Comparison of ENCODE assay signal across 8 cellular contexts in genomic region chr11:74748211-74749126, GRCh38. TPM values are rescaled to one million over a fixed set of nuclear protein-coding genes. Genes with fewer than 3 reads are reported as not detected.
DNase-seq lines count a peak whose midpoint lies in the region; TF ChIP-seq lines count a peak whose summit lies in the region.

Gene RNF169, plus strand, starts transcription at chr11:74748849. Its CDS starts 32 bp downstream, at chr11:74748881.

- H3K23ac ChIP-seq in H9 (ENCODE audit: insufficient read length, low read depth, low read length): no peak within 1 kb of the TSS

- H3K79me2 ChIP-seq in H9 (ENCODE audit: insufficient read depth, low read length) (peaks cover 8% of the 10 kb centered on the region; the same call in 1 of the 2 replicates), neural cell (replicated peaks; ENCODE audit: insufficient read depth, low read length) (peaks cover 31% of the 10 kb centered on the region)

- H4K8ac ChIP-seq in H9 (replicated peaks; ENCODE audit: insufficient read length, low read depth, low read length): no peak within 1 kb of the TSS

- DNase-seq in ELR (ENCODE audit: low read depth) (peak; percentile 98), H9 (peak; percentile 95), MG63 (peak; percentile 94), SHP77 treated with DMSO at 0.1 percent for 48 hours (lab: John Stamatoyannopoulos, UW) (peak; percentile 95), fibroblast of the conjunctiva (ENCODE audit: low read depth) (peak; percentile 93), stomach (peak; percentile 94)
- peak; percentile 96 for DNase-seq in activated effector memory CD4-positive, alpha-beta T cell treated with anti-CD3 and anti-CD28 coated beads, Interleukin-2, amount 50 U/mL, for 16 hours

- H3K27ac ChIP-seq in H9 (ENCODE audit: insufficient read length, low read depth, low read length) (no peak within 1 kb of the TSS), neural cell (ENCODE audit: low read length) (peak within 1 kb of the TSS; percentile 79), stomach (peak within 1 kb of the TSS; percentile 89 to 99 (median 94))

- no peak within 1 kb of the TSS for H2BK120ac ChIP-seq in H9 (ENCODE audit: low read depth, low read length, poor library complexity, severe bottlenecking)

- H3K4me3 ChIP-seq in MG63 (peak within 1 kb of the TSS; percentile 77), neural cell (ENCODE audit: low read length) (peak within 1 kb of the TSS; percentile 82), stomach (peak within 1 kb of the TSS; percentile 77 to 88 (median 83))

- H3K79me1 ChIP-seq in H9 (ENCODE audit: insufficient read depth, low read depth, low read length, poor library complexity, severe bottlenecking): no peaks in the 10 kb centered on the region

- H3K4me2 ChIP-seq in H9 (ENCODE audit: insufficient read depth, insufficient read length, low read length): peak within 1 kb of the TSS; percentile 81
- H3K4me2 ChIP-seq in neural cell (ENCODE audit: low read length): peak within 1 kb of the TSS; percentile 56

- peaks cover 0 to 3% (median 0%) of the 10 kb centered on the region in 3 experiments; a peak in 3 of 7 replicates for H3K36me3 Mint-ChIP-seq in H9 (ENCODE audit: insufficient read depth in 1 of 3, low read depth in 3 of 3)

- peak within 1 kb of the TSS; percentile 74 to 90 (median 80); a peak in 6 of 7 replicates for H3K27ac Mint-ChIP-seq in H9

- H3K36me3 ChIP-seq in MG63: peaks cover 9% of the 10 kb centered on the region
- H3K36me3 ChIP-seq in neural cell (ENCODE audit: insufficient read depth, low read length): no peaks in the 10 kb centered on the region
- no peaks in the 10 kb centered on the region for H3K36me3 ChIP-seq in stomach

- H2BK12ac ChIP-seq in H9 (ENCODE audit: insufficient read length, low read depth, low read length): no peak within 1 kb of the TSS

- no peaks in the 10 kb centered on the region for H3K27me3 ChIP-seq in H9 (ENCODE audit: insufficient read depth, low read length)
- no peaks in the 10 kb centered on the region for H3K27me3 ChIP-seq in MG63
- no peaks in the 10 kb centered on the region for H3K27me3 ChIP-seq in neural cell (ENCODE audit: insufficient read depth, low read depth, low read length)
- no peaks in the 10 kb centered on the region for H3K27me3 ChIP-seq in stomach

- no peak within 1 kb of the TSS for H3T11ph ChIP-seq in H9 (ENCODE audit: low read length)

- no peak within 1 kb of the TSS for H2AFZ ChIP-seq in H9 (ENCODE audit: low read length)
- peak within 1 kb of the TSS; percentile 51 for H2AFZ ChIP-seq in neural cell (ENCODE audit: low read depth, low read length)

- peak; percentile 37 for TF ChIP-seq EP300 in neural cell (conservative IDR thresholded peaks at IDR 0.05; ENCODE audit: poor library complexity, severe bottlenecking)
- no peak for TF ChIP-seq EP300 in stomach (IDR thresholded peaks at IDR 0.05)

- H3K23me2 ChIP-seq in H9 (ENCODE audit: insufficient read length, low read depth, low read length, poor library complexity, severe bottlenecking): peaks cover 5% of the 10 kb centered on the region

- H3K56ac ChIP-seq in H9 (ENCODE audit: insufficient read length, low read depth, low read length): no peak within 1 kb of the TSS

- H4K20me1 ChIP-seq in H9 (ENCODE audit: control insufficient read depth, insufficient read depth, insufficient read length): no peaks in the 10 kb centered on the region
- no peaks in the 10 kb centered on the region for H4K20me1 ChIP-seq in neural cell (ENCODE audit: insufficient read depth)

- peaks cover 0 to 2% of the 10 kb centered on the region in 2 experiments; a peak in 2 of 5 replicates for H3K9me3 Mint-ChIP-seq in H9

- H3K9ac ChIP-seq in H9 (ENCODE audit: extremely low read depth, insufficient read length, low read length) (peak within 1 kb of the TSS; percentile 72), neural cell (ENCODE audit: low read length) (peak within 1 kb of the TSS; percentile 87)

- TF ChIP-seq POLR2A in stomach (IDR thresholded peaks at IDR 0.05): peak in 1 of 4 donors; percentile 26

- H3K4ac ChIP-seq in H9 (ENCODE audit: low read depth, low read length): no peak within 1 kb of the TSS

- intact Hi-C loops in stomach (cut with DNase I; ENCODE audit: low total_unique reads): no loop called here

- WGBS in H9 (ENCODE audit: extremely low coverage, insufficient read length, low lambda C conversion rate): no CpG with 5 or more reads among the region's 47 CpGs
- 1 to 3% (median 2%) methylated on average over 15 to 47 of the region's 47 CpGs for WGBS in stomach, 5 donors

- H3K14ac ChIP-seq in H9 (ENCODE audit: insufficient read depth, low read length): peak within 1 kb of the TSS; percentile 91

- H3K27me3 Mint-ChIP-seq in H9 (ENCODE audit: low read depth): peaks cover 9% of the 10 kb centered on the region; the same call in 1 of the 2 replicates

- H3K4me3 Mint-ChIP-seq in H9: peak within 1 kb of the TSS; percentile 75 to 92

- H3F3A ChIP-seq in neural cell (ENCODE audit: insufficient read depth, low read length, poor library complexity, severe bottlenecking): no peaks in the 10 kb centered on the region

- peak within 1 kb of the TSS; percentile 66 for H3K18ac ChIP-seq in H9 (ENCODE audit: insufficient read length, low read depth, low read length)

- no peak within 1 kb of the TSS for H2BK15ac ChIP-seq in H9 (ENCODE audit: low read depth, low read length)

- H3K9me3 ChIP-seq in H9 (ENCODE audit: control insufficient read depth, low read depth, low read length) (no peaks in the 10 kb centered on the region), MG63 (no peaks in the 10 kb centered on the region), neural cell (ENCODE audit: low read length) (no peaks in the 10 kb centered on the region), stomach (no peaks in the 10 kb centered on the region)

- 0 out of 2 replicates have a peak, but pooled peaks cover 3% of the 10 kb centered on the region for H3K4me1 ChIP-seq in H9 (ENCODE audit: insufficient read depth, low read length)
- peaks cover 21 to 49% (median 36%) of the 10 kb centered on the region in 4 donors for H3K4me1 ChIP-seq in stomach

- TF ChIP-seq CTCF in H9 (conservative IDR thresholded peaks at IDR 0.05): no peak
- no peak for TF ChIP-seq CTCF in neural cell (IDR thresholded peaks at IDR 0.05; ENCODE audit: poor library complexity, severe bottlenecking)
- no peak for TF ChIP-seq CTCF in stomach (IDR thresholded peaks at IDR 0.05)

- no peak within 1 kb of the TSS for H2BK20ac ChIP-seq in H9 (ENCODE audit: low read depth, low read length, poor library complexity, severe bottlenecking)

- no peak within 1 kb of the TSS for H2BK5ac ChIP-seq in H9 (ENCODE audit: insufficient read length, low read length)

- no peaks in the 10 kb centered on the region for H3K9me2 ChIP-seq in neural cell (ENCODE audit: insufficient read depth, low read length)

- H3K4me1 Mint-ChIP-seq in H9: peaks cover 20 to 28% of the 10 kb centered on the region in 2 experiments

- H4K5ac ChIP-seq in H9 (ENCODE audit: insufficient read length, low read depth, low read length): no peak within 1 kb of the TSS

- H2AK5ac ChIP-seq in H9 (ENCODE audit: insufficient read length, low read length): no peak within 1 kb of the TSS

- H4K91ac ChIP-seq in H9 (ENCODE audit: insufficient read length, low read depth, low read length): no peak within 1 kb of the TSS

- no peak for TF ChIP-seq RAD21 in neural cell (conservative IDR thresholded peaks at IDR 0.05)

TF ChIP-seq in neural cell, 6 proteins besides CTCF, POLR2A, EP300 and RAD21:
- peak; percentile 73 for TF ChIP-seq REST (IDR thresholded peaks at IDR 0.05; ENCODE audit: borderline replicate concordance)
- no peak for TF ChIP-seq MXI1 (conservative IDR thresholded peaks at IDR 0.05; ENCODE audit: poor library complexity, severe bottlenecking)
- TF ChIP-seq SMC3 (conservative IDR thresholded peaks at IDR 0.05; ENCODE audit: poor library complexity): no peak
- peak; percentile 77 for TF ChIP-seq TAF1 (IDR thresholded peaks at IDR 0.05; ENCODE audit: low read depth)
- TF ChIP-seq POLR2AphosphoS5 (IDR thresholded peaks at IDR 0.05): peak; percentile 90
- no peak for TF ChIP-seq EZH2 (IDR thresholded peaks at IDR 0.05; ENCODE audit: borderline replicate concordance, insufficient read depth, low read length, poor library complexity, severe bottlenecking)

RNA-seq across cellular contexts. Expression of gene RNF169, which starts in this region (rescaled TPM):
- total RNA-seq in H9 (2021) (13.0 TPM in 2 replicates), stomach (10 to 100 TPM in 3 of 5 donors, 1 to 10 TPM in 2; 7.0 to 28.1 (median 14.5) TPM)
- 11.2 and 11.8 TPM in 2 replicates for total RNA-seq in MG63 (2014; rRNA removed; shearing (Covaris generic); ENCODE audit: low replicate concordance)
- polyA plus RNA-seq in neural cell (9.0 and 10.6 TPM in 2 replicates), stomach (1 to 10 TPM; 2.1 to 2.9 (median 2.6) TPM)
- polyA minus RNA-seq in neural cell: 34.8 and 38.3 TPM in 2 replicates
